8 cellular contexts compared by ENCODE assay signal in genomic region chr13:95404141-95404882, GRCh38.
A peak's percentile ranks its signal among the peaks of the same experiment; 100 is the strongest.
DNase-seq lines count a peak whose midpoint lies in the region; ATAC-seq and TF ChIP-seq lines count a peak whose summit lies in the region.

No MANE protein-coding gene starts in this region.

- H3K4me3 Mint-ChIP-seq in nephron progenitor cell, result peak overlapping the region; percentile 87

- no peaks in the 10 kb centered on the region for H3K36me3 Mint-ChIP-seq in nephron progenitor cell (ENCODE audit: low read depth)

- peak; percentile 77 for DNase-seq in Daoy (ENCODE audit: low read depth)
- peak; percentile 83 for DNase-seq in SHP77 treated with DMSO at 0.1 percent for 48 hours (lab: John Stamatoyannopoulos, UW)
- peak; percentile 91 for DNase-seq in activated effector memory CD4-positive, alpha-beta T cell treated with anti-CD3 and anti-CD28 coated beads, Interleukin-2, amount 50 U/mL, for 16 hours
- peak; percentile 74 to 92 for DNase-seq in foreskin fibroblast
- DNase-seq in nephron progenitor cell, result peak; percentile 85
- peak; percentile 82 for DNase-seq in stimulated activated naive CD8-positive, alpha-beta T cell treated with anti-CD3 and anti-CD28 coated beads, Interleukin-15, Interleukin-2, amounts not matched to agents 100 U/mL and 50 U/mL, for 24 hours

- peaks cover 22% of the 10 kb centered on the region for H3K27me3 Mint-ChIP-seq in nephron progenitor cell (ENCODE audit: low read depth, poor library complexity)

- no peaks in the 10 kb centered on the region for H3K9me3 Mint-ChIP-seq in nephron progenitor cell

- peaks cover 12% of the 10 kb centered on the region for H3K4me1 Mint-ChIP-seq in nephron progenitor cell

- TF ChIP-seq CTCF in foreskin fibroblast (IDR thresholded peaks at IDR 0.05; ENCODE audit: low read depth, low read length) (peak; percentile 81), nephron progenitor cell (IDR thresholded peaks at IDR 0.05) (peak; percentile 95)

- no peak overlapping the region for H3K27ac Mint-ChIP-seq in nephron progenitor cell

- TF ChIP-seq RAD21 in Ishikawa (IDR thresholded peaks at IDR 0.05; ENCODE audit: low read depth), result peak; percentile 98

- peak overlapping the region; percentile 46 to 67 for H3K4me3 ChIP-seq in foreskin fibroblast (ENCODE audit: low read depth in 1 of 2, low read length in 2 of 2)

- TF ChIP-seq EP300 in Ishikawa (IDR thresholded peaks at IDR 0.05; ENCODE audit: borderline replicate concordance), result no peak

- ATAC-seq in GM21723 (IDR thresholded peaks at IDR 0.05; ENCODE audit: unreplicated experiment), result peak; percentile 93
- peak; percentile 84 for ATAC-seq in stimulated activated naive CD8-positive, alpha-beta T cell treated with anti-CD3 and anti-CD28 coated beads, Interleukin-15, Interleukin-2, amounts not matched to agents 100 U/mL and 50 U/mL, for 24 hours

TF ChIP-seq in Ishikawa, 13 proteins besides CTCF, POLR2A, EP300 and RAD21:
- no peak for TF ChIP-seq EGR1 (IDR thresholded peaks at IDR 0.05)
- TF ChIP-seq FOXM1 (IDR thresholded peaks at IDR 0.05; ENCODE audit: borderline replicate concordance, low read depth), result no peak
- TF ChIP-seq NFIC (IDR thresholded peaks at IDR 0.05), result no peak
- TF ChIP-seq, protein P1, sequence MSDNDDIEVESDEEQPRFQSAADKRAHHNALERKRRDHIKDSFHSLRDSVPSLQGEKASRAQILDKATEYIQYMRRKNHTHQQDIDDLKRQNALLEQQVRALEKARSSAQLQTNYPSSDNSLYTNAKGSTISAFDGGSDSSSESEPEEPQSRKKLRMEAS (IDR thresholded peaks at IDR 0.05), result no peak
- TF ChIP-seq TCF12 (IDR thresholded peaks at IDR 0.05; ENCODE audit: low read depth), result no peak
- TF ChIP-seq, protein P2, sequence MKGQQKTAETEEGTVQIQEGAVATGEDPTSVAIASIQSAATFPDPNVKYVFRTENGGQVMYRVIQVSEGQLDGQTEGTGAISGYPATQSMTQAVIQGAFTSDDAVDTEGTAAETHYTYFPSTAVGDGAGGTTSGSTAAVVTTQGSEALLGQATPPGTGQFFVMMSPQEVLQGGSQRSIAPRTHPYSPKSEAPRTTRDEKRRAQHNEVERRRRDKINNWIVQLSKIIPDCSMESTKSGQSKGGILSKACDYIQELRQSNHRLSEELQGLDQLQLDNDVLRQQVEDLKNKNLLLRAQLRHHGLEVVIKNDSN (IDR thresholded peaks at IDR 0.05), result no peak
- no peak for TF ChIP-seq CEBPB (IDR thresholded peaks at IDR 0.05)
- no peak for TF ChIP-seq YY1 (IDR thresholded peaks at IDR 0.05; ENCODE audit: low read depth)
- no peak for TF ChIP-seq TEAD4 (IDR thresholded peaks at IDR 0.05)
- no peak for TF ChIP-seq CREB1 (IDR thresholded peaks at IDR 0.05; ENCODE audit: low read depth)
- TF ChIP-seq TAF1 (IDR thresholded peaks at IDR 0.05; ENCODE audit: low read depth), result no peak
- no peak for TF ChIP-seq ZBTB7A (IDR thresholded peaks at IDR 0.05; ENCODE audit: low read depth)
- TF ChIP-seq REST (IDR thresholded peaks at IDR 0.05; ENCODE audit: low read depth), result no peak

Comparison
In these comparisons a context has a peak if more than half of its experiments do, and no peak if none do; other contexts are left out.
1. Peak in every context shown above with its lines: DNase-seq, ATAC-seq and H3K4me3 ChIP-seq.